ENCODE assay signal across 10 cellular contexts in genomic region chrX:47321386-47321785, GRCh38. TPM values are rescaled to one million over a fixed set of nuclear protein-coding genes. Genes with fewer than 3 reads are reported as not detected.
DNase-seq lines count a peak whose midpoint lies in the region; ATAC-seq and TF ChIP-seq lines count a peak whose summit lies in the region.
"Had no signal": no experiment of that assay in that cellular context is flagged by ENCODE, and none has a peak within 500 bp of the region (broad histone marks: within the 10 kb centered on the region; RNA-seq: fewer than 3 reads in every experiment).

No MANE protein-coding gene starts in this region.

- TF ChIP-seq CTCF in mucosa of descending colon (IDR thresholded peaks at IDR 0.05) (no peak), uterus (IDR thresholded peaks at IDR 0.05) (no peak)

- H3K9me3 ChIP-seq in mucosa of descending colon = no peaks in the 10 kb centered on the region
- H3K9me3 ChIP-seq in uterus = no peaks in the 10 kb centered on the region

- intact Hi-C loops in mucosa of descending colon (cut with DNase I, micrococcal nuclease) (no loop called here), uterus (cut with DNase I; ENCODE audit: low total_unique reads) (no loop called here)

- no peak overlapping the region for H3K27ac ChIP-seq in uterus

- H3K27me3 ChIP-seq in uterus = no peaks in the 10 kb centered on the region

- ATAC-seq in mucosa of descending colon = no peak

- DNase-seq in NCI-H82 (lab: John Stamatoyannopoulos, UW) (peak; percentile 67), NCI-H82 treated with DMSO at 0.1 percent for 48 hours (lab: John Stamatoyannopoulos, UW; ENCODE audit: unreplicated experiment) (no peak), fibroblast of the conjunctiva (ENCODE audit: low read depth) (peak; percentile 47), mucosa of descending colon (peak in 2 of 3 donors; percentile 5 to 20), uterus (peak; percentile 74 to 82), NCI-H345 treated with DMSO at 0.1 percent for 48 hours (lab: John Stamatoyannopoulos, UW; ENCODE audit: unreplicated experiment) (no peak), NCI-H2029 treated with DMSO at 0.1 percent for 48 hours (lab: John Stamatoyannopoulos, UW) (no peak), GM19238 (ENCODE audit: insufficient read length, low spot score) (no peak)
- DNase-seq: stimulated activated CD4-positive, alpha-beta T cell treated with anti-CD3 and anti-CD28 coated beads, Interleukin-1b, Interleukin-23, amount 100 ng/mL, for 48 hours had no signal

- H3K4me3 ChIP-seq in mucosa of descending colon = no peak overlapping the region
- H3K4me3 ChIP-seq in uterus = no peak overlapping the region

- no peaks in the 10 kb centered on the region for H3K4me1 ChIP-seq in mucosa of descending colon (ENCODE audit: low read depth)
- no peaks in the 10 kb centered on the region for H3K4me1 ChIP-seq in uterus

- H3K36me3 ChIP-seq in mucosa of descending colon (ENCODE audit: low read depth) (no peaks in the 10 kb centered on the region), uterus (no peaks in the 10 kb centered on the region)

- TF ChIP-seq POLR2A in uterus (IDR thresholded peaks at IDR 0.05) = no peak

RNA-seq across cellular contexts. Expression of gene ZNF157, which starts 49.0 kb away (rescaled TPM):
- total RNA-seq in mucosa of descending colon (under 1 TPM in 1 of 3 donors, not detected in 2; 0.51 TPM), uterus (1 to 10 TPM in 1 of 4 donors, under 1 TPM in 1, not detected in 2; 0.55 to 2.4 TPM)
- total RNA-seq: epithelial cell of proximal tubule had no signal

Comparison
In these comparisons a context has a peak if more than half of its experiments do, and no peak if none do; other contexts are left out.
1. DNase-seq: peak in NCI-H82 (single experiment), fibroblast of the conjunctiva (single experiment), mucosa of descending colon (2 of 3) and uterus (2 of 2); none in NCI-H82 treated with DMSO at 0.1 percent for 48 hours (single experiment), NCI-H345 treated with DMSO at 0.1 percent for 48 hours (single experiment), NCI-H2029 treated with DMSO at 0.1 percent for 48 hours (single experiment) and GM19238 (single experiment).